In the genomic region with DNA sequence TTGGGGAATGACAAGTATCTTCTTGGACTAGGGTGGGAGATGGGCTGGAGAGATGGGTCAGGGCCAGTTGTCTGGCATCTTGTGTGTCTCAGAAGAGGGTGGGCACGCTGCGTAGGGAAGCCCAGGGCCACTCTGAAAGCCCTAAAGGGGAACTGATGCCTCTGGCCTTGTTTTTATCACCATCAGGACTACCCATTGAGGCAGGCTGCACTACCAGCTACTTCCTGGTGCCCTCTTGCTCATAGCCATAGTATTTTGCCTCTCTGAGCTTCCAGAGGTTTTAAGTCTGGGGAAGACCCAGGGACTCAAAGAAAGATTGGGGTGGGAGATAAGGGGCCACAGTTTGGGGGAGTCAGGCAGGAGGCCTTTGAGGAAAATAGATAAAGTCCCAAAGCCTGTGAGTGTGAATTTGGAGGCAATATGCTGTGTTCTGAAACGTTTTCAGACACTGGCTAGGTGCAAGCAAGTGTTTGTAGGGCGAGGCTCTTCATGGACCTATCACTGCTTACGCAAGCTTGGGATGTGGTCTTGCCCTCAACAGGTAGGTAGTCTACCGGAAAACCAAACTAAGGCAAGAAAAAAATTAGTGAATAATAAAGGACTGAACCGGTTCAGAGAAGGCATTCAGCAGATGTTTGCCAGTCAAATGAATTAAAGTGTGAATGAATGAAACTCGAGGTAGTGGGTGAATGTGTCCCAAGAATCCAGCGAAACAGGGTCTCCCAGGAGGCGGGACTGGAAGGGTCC, we compare ENCODE assay signal across 9 cellular contexts. TPM values are rescaled to one million over a fixed set of nuclear protein-coding genes. Genes with fewer than 3 reads are reported as not detected.
DNase-seq lines count a peak whose midpoint lies in the region; ATAC-seq and TF ChIP-seq lines count a peak whose summit lies in the region.
"Had no signal": no experiment of that assay in that cellular context is flagged by ENCODE, and none has a peak within 500 bp of the region (broad histone marks: within the 10 kb centered on the region; RNA-seq: fewer than 3 reads in every experiment).

No MANE protein-coding gene starts in this region.

- peak overlapping the region; percentile 39 for H3K4me3 ChIP-seq in SU-DHL-6 (ENCODE audit: insufficient read depth, low read length, poor library complexity, severe bottlenecking)
- peak overlapping the region; percentile 75 for H3K4me3 ChIP-seq in fibroblast of villous mesenchyme (ENCODE audit: low read depth, low read length)
- H3K4me3 ChIP-seq in skeletal muscle cell (ENCODE audit: low read depth, low read length) = peak overlapping the region; percentile 79

- no peaks in the 10 kb centered on the region for H4K20me1 ChIP-seq in SU-DHL-6 (ENCODE audit: low read depth, low read length)

- H3K79me2 ChIP-seq in SU-DHL-6 (ENCODE audit: insufficient read depth, low read length) = no peaks in the 10 kb centered on the region

- ATAC-seq in GM18502 (IDR thresholded peaks at IDR 0.05; ENCODE audit: poor library complexity, unreplicated experiment) (peak; percentile 3), HG03442 (IDR thresholded peaks at IDR 0.05; ENCODE audit: unreplicated experiment) (no peak), HG03469 (IDR thresholded peaks at IDR 0.05; ENCODE audit: unreplicated experiment) (no peak)

- no peak overlapping the region for H2AFZ ChIP-seq in SU-DHL-6 (ENCODE audit: low read depth, low read length, severe bottlenecking)

- no peak for DNase-seq in fibroblast of villous mesenchyme (ENCODE audit: low read depth)
- no peak for DNase-seq in skeletal muscle cell (ENCODE audit: low read depth)
- no peak for DNase-seq in NCI-H446 (lab: John Stamatoyannopoulos, UW)
- DNase-seq in NCI-H1436 treated with DMSO at 0.1 percent for 48 hours (lab: John Stamatoyannopoulos, UW) = no peak

- no peaks in the 10 kb centered on the region for H3K36me3 ChIP-seq in SU-DHL-6 (ENCODE audit: low read length)

- H3K9me3 ChIP-seq in SU-DHL-6 (ENCODE audit: insufficient read depth, low read length) = no peaks in the 10 kb centered on the region

- H3K9me2 ChIP-seq in SU-DHL-6 (replicated peaks; ENCODE audit: insufficient read depth, low read length) = no peaks in the 10 kb centered on the region

- TF ChIP-seq CTCF in SU-DHL-6 (IDR thresholded peaks at IDR 0.05; ENCODE audit: insufficient read depth, low read length, poor library complexity, severe bottlenecking) = no peak
- TF ChIP-seq CTCF in fibroblast of villous mesenchyme (IDR thresholded peaks at IDR 0.05; ENCODE audit: insufficient read depth, low read depth, low read length) = no peak

- no peaks in the 10 kb centered on the region for H3F3A ChIP-seq in SU-DHL-6 (ENCODE audit: insufficient read depth)

- H3K4me2 ChIP-seq in SU-DHL-6 (ENCODE audit: low read depth, low read length, poor library complexity, severe bottlenecking) = peak overlapping the region; percentile 57

- peak overlapping the region; percentile 38; the same call in 1 of the 2 replicates for H3K9ac ChIP-seq in SU-DHL-6 (ENCODE audit: low read length)

- no peak overlapping the region for H3K27ac ChIP-seq in SU-DHL-6 (ENCODE audit: low read depth, low read length)

- no peaks in the 10 kb centered on the region for H3K27me3 ChIP-seq in SU-DHL-6 (ENCODE audit: low read length)

RNA-seq across cellular contexts. Expression of a gene that starts 0.7 kb away (rescaled TPM):
- total RNA-seq in fibroblast of villous mesenchyme = 79.9 and 95.0 TPM in 2 replicates
- total RNA-seq: NCI-H460 had no signal

RNA-seq across cellular contexts. Expression of a gene that starts 43.8 kb away (rescaled TPM):
- not detected in 2 replicates for total RNA-seq in fibroblast of villous mesenchyme
- total RNA-seq: NCI-H460 had no signal
